1 cellular context compared by ENCODE assay signal in the genomic region with DNA sequence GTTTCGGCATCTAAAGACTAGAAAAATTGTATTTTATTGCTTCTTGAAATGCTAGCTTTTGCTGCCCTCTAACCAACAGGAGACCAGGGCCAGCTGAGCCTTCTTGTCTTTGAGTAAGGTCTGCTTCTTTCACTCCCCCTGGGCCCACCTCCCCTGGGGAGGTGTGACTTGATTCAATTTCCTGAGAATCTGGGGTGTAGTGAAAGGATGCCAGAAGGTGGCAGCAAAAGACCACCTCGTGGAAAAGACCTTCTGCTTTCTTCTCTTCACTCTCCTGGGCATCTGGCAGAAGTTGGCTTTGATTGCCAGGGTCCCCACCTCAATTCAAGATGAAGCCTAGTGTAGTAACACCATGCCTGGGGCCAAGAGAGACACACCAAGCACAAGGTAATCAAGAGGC.
TF ChIP-seq lines count a peak whose summit lies in the region.

No MANE protein-coding gene starts in this region.

TF ChIP-seq in GM12878, 131 proteins besides CTCF, POLR2A, EP300 and RAD21 (continued from another document):
- TF ChIP-seq, protein P1, sequence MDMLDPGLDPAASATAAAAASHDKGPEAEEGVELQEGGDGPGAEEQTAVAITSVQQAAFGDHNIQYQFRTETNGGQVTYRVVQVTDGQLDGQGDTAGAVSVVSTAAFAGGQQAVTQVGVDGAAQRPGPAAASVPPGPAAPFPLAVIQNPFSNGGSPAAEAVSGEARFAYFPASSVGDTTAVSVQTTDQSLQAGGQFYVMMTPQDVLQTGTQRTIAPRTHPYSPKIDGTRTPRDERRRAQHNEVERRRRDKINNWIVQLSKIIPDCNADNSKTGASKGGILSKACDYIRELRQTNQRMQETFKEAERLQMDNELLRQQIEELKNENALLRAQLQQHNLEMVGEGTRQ (IDR thresholded peaks at IDR 0.05; ENCODE audit: borderline replicate concordance, low read depth, low read length): no peak
- TF ChIP-seq E2F4 (IDR thresholded peaks at IDR 0.05; ENCODE audit: low read depth, low read length) (no peak), IRF4 (IDR thresholded peaks at IDR 0.05; ENCODE audit: low read depth, low read length) (no peak)
- TF ChIP-seq, protein P2, sequence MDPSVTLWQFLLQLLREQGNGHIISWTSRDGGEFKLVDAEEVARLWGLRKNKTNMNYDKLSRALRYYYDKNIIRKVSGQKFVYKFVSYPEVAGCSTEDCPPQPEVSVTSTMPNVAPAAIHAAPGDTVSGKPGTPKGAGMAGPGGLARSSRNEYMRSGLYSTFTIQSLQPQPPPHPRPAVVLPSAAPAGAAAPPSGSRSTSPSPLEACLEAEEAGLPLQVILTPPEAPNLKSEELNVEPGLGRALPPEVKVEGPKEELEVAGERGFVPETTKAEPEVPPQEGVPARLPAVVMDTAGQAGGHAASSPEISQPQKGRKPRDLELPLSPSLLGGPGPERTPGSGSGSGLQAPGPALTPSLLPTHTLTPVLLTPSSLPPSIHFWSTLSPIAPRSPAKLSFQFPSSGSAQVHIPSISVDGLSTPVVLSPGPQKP (IDR thresholded peaks at IDR 0.05; ENCODE audit: low read depth, low read length): no peak
